21 cellular contexts compared by ENCODE assay signal in the genomic region with DNA sequence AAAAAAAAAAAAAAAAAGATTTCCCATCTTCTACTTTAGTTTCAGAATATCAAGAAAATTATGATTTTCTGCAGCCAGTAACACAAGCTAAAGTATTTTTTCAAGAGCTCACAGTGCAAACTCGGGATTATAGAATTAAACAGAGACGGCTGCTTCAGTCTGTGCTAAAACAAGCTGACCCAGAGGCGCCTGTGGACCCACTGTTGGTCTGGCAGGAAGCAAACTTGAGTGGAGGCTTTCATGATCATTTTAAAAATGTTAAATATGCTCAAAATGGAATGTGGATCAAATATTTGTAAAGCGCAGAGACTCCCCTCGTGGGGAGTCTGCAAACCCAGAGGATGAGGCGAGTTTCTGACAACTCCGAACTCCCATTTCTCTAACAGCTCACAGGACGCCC. TPM values are rescaled to one million over a fixed set of nuclear protein-coding genes. Genes with fewer than 3 reads are reported as not detected.
DNase-seq lines count a peak whose midpoint lies in the region; ATAC-seq and TF ChIP-seq lines count a peak whose summit lies in the region.
"Had no signal": no experiment of that assay in that cellular context is flagged by ENCODE, and none has a peak within 500 bp of the region (broad histone marks: within the 10 kb centered on the region; RNA-seq: fewer than 3 reads in every experiment).

No MANE protein-coding gene starts in this region.

- peak overlapping the region; percentile 12 to 81 (median 78) for H3K27ac ChIP-seq in gastroesophageal sphincter
- H3K27ac ChIP-seq in spleen = peak overlapping the region in 6 of 8 donors; percentile 11 to 52 (median 31)
- H3K27ac ChIP-seq in ovary = no peak overlapping the region
- H3K27ac ChIP-seq: KMS-11, PC-9 had no signal

- peaks cover 9% of the 10 kb centered on the region for H3K9me3 Mint-ChIP-seq in nephron

- ATAC-seq in gastroesophageal sphincter = peak; percentile 32
- no peak for ATAC-seq in HG03432 (IDR thresholded peaks at IDR 0.05; ENCODE audit: unreplicated experiment)
- no peak for ATAC-seq in HG03442 (IDR thresholded peaks at IDR 0.05; ENCODE audit: unreplicated experiment)

- no peak for TF ChIP-seq CTCF in gastroesophageal sphincter (IDR thresholded peaks at IDR 0.05)
- no peak for TF ChIP-seq CTCF in nephron (IDR thresholded peaks at IDR 0.05; ENCODE audit: unreplicated experiment in 3 of 3)
- TF ChIP-seq CTCF in spleen (IDR thresholded peaks at IDR 0.05 in 8 of 11, conservative IDR thresholded peaks at IDR 0.05 in 3 of 11) = no peak
- no peak for TF ChIP-seq CTCF in ovary (IDR thresholded peaks at IDR 0.05)

- H3K27me3 ChIP-seq in gastroesophageal sphincter (no peaks in the 10 kb centered on the region), spleen (replicated peaks in 1 of 7) (peaks cover 0 to 3% (median 0%) of the 10 kb centered on the region in 7 donors), ovary (no peaks in the 10 kb centered on the region)

- DNase-seq in amniotic epithelial cell (ENCODE audit: low read depth) (peak; percentile 32), spleen (no peak), ovary (no peak)
- DNase-seq in stimulated activated naive CD4-positive, alpha-beta T cell treated with Interleukin-2 at 50 U/mL for 16 hours (lab: John Stamatoyannopoulos, UW) = no peak
- DNase-seq: COR-L47, DMS 273 treated with DMSO at 0.1 percent for 48 hours, H7, HFFc6, MV-4-11, NCI-H187, NCI-H2107, NCI-H524 treated with DMSO at 0.1 percent for 48 hours, PC-9 had no signal

- H3K36me3 Mint-ChIP-seq in nephron (ENCODE audit: low read depth) = peaks cover 34% of the 10 kb centered on the region

- no peak overlapping the region for H3K4me3 Mint-ChIP-seq in nephron
- H3K4me3 Mint-ChIP-seq: B cell, HFFc6 had no signal

- TF ChIP-seq POLR2A in gastroesophageal sphincter (IDR thresholded peaks at IDR 0.05) (no peak), spleen (IDR thresholded peaks at IDR 0.05) (no peak), ovary (IDR thresholded peaks at IDR 0.05) (no peak)

- no peak overlapping the region for H3K4me3 ChIP-seq in gastroesophageal sphincter
- H3K4me3 ChIP-seq in spleen = no peak overlapping the region
- H3K4me3 ChIP-seq in ovary = no peak overlapping the region
- H3K4me3 ChIP-seq: PC-9 had no signal

- no peaks in the 10 kb centered on the region for H3K27me3 Mint-ChIP-seq in nephron (ENCODE audit: low read depth)

- H3K9me3 ChIP-seq in gastroesophageal sphincter = no peaks in the 10 kb centered on the region
- H3K9me3 ChIP-seq in spleen = peaks cover 0 to 10% (median 2%) of the 10 kb centered on the region in 8 donors
- no peaks in the 10 kb centered on the region for H3K9me3 ChIP-seq in ovary

- 39 to 55% methylated on average over 7 to 8 of the region's 8 CpGs for WGBS in gastroesophageal sphincter (ENCODE audit: low coverage in 1 of 2), 2 donors
- WGBS in spleen, 5 donors = 60 to 82% (median 75%) methylated on average over 8 of the region's 8 CpGs
- 12 to 35% (median 27%) methylated on average over 8 of the region's 8 CpGs for WGBS in ovary, 3 donors

- H3K27ac Mint-ChIP-seq in nephron = peak overlapping the region in 2 of 3 experiments; percentile 84 to 89
- H3K27ac Mint-ChIP-seq: B cell, HFFc6 had no signal

- H3K4me1 ChIP-seq in gastroesophageal sphincter = peaks cover 2 to 89% (median 3%) of the 10 kb centered on the region in 3 donors
- peaks cover 0 to 3% (median 0%) of the 10 kb centered on the region in 6 donors for H3K4me1 ChIP-seq in spleen
- peaks cover 1% of the 10 kb centered on the region for H3K4me1 ChIP-seq in ovary (ENCODE audit: insufficient read depth)

- intact Hi-C loops in spleen (cut with DNase I; ENCODE audit: low total_unique reads) = no loop called here
- intact Hi-C loops in ovary (cut with DNase I) = no loop called here

- peaks cover 25% of the 10 kb centered on the region for H3K4me1 Mint-ChIP-seq in nephron
- H3K4me1 Mint-ChIP-seq: B cell had no signal

- TF ChIP-seq EP300 in gastroesophageal sphincter (IDR thresholded peaks at IDR 0.05) (no peak), ovary (IDR thresholded peaks at IDR 0.05) (no peak)

- no peaks in the 10 kb centered on the region for H3K36me3 ChIP-seq in gastroesophageal sphincter
- H3K36me3 ChIP-seq in spleen = no peaks in the 10 kb centered on the region
- H3K36me3 ChIP-seq in ovary = no peaks in the 10 kb centered on the region

RNA-seq across cellular contexts. Expression of gene ROR2, which starts 13.0 kb away (rescaled TPM):
- total RNA-seq in gastroesophageal sphincter (10 to 100 TPM; 40.8 to 69.1 (median 63.2) TPM), spleen (10 to 100 TPM in 1 of 7 donors, 1 to 10 TPM in 6; 2.5 to 15.6 (median 7.2) TPM), ovary (10 to 100 TPM; 13.1 to 35.5 (median 31.8) TPM)
- polyA plus RNA-seq in spleen (1 to 10 TPM in 1 of 3 donors, under 1 TPM in 2; 0.65 to 1.8 (median 0.70) TPM), ovary (10 to 100 TPM; 11.4 to 19.3 TPM)
- total RNA-seq: A172, HT-29, PC-9 had no signal

Comparison
In these comparisons a context has a peak if more than half of its experiments do, and no peak if none do; other contexts are left out.
1. H3K27ac ChIP-seq: peak in gastroesophageal sphincter (4 of 4) and spleen (6 of 8); none in ovary (0 of 2).